ENCODE assay signal across 8 cellular contexts in genomic region chr9:128946544-128946943, GRCh38. TPM values are rescaled to one million over a fixed set of nuclear protein-coding genes. Genes with fewer than 3 reads are reported as not detected.
DNase-seq lines count a peak whose midpoint lies in the region; ATAC-seq and TF ChIP-seq lines count a peak whose summit lies in the region.

No MANE protein-coding gene starts in this region.

- no peak for TF ChIP-seq CTCF in fibroblast of lung (conservative IDR thresholded peaks at IDR 0.05 in 1 of 2, IDR thresholded peaks at IDR 0.05 in 1 of 2; ENCODE audit: low read depth in 1 of 2, low read length in 2 of 2)
- no peak for TF ChIP-seq CTCF in psoas muscle (IDR thresholded peaks at IDR 0.05)

- H3K9me3 ChIP-seq in SK-N-MC (ENCODE audit: low read depth, low read length): no peaks in the 10 kb centered on the region
- H3K9me3 ChIP-seq in fibroblast of lung (ENCODE audit: control insufficient read depth, insufficient read depth, low read depth, low read length): no peaks in the 10 kb centered on the region
- H3K9me3 ChIP-seq in psoas muscle: no peaks in the 10 kb centered on the region

- H3K4me3 ChIP-seq in GM08714 (ENCODE audit: low read length): peak overlapping the region; percentile 65; the same call in 1 of the 2 replicates
- peak overlapping the region; percentile 95 for H3K4me3 ChIP-seq in SK-N-MC
- H3K4me3 ChIP-seq in fibroblast of lung (replicated peaks in 1 of 4; ENCODE audit: control extremely low read depth in 1 of 4, insufficient read depth in 1 of 4, low read depth in 3 of 4, low read length in 4 of 4): peak overlapping the region; percentile 64 to 95 (median 76)
- peak overlapping the region; percentile 99 for H3K4me3 ChIP-seq in psoas muscle

- H3K4me1 ChIP-seq in fibroblast of lung (ENCODE audit: control insufficient read depth, extremely low read depth, insufficient read depth, low read length) (peaks cover 6% of the 10 kb centered on the region), psoas muscle (peaks cover 8% of the 10 kb centered on the region)

- DNase-seq in SK-N-MC (ENCODE audit: low read depth, low spot score) (no peak), fibroblast of lung (ENCODE audit: low read depth in 2 of 2) (no peak), psoas muscle (no peak), NOMO-1 treated with dmso at 0.1 percent for 144 hours (lab: John Stamatoyannopoulos, UW; ENCODE audit: unreplicated experiment) (no peak), 8988T (no peak)

- peak overlapping the region; percentile 94 for H2AFZ ChIP-seq in fibroblast of lung (ENCODE audit: low read length)

- 48 to 67% (median 50%) methylated on average over 9 of the region's 9 CpGs for WGBS in psoas muscle, 3 donors

- intact Hi-C loops in psoas muscle (cut with DNase I): loop anchor here in 1 of 2 donors (5.0 to 10.0 kb wide), 2 partner anchors 81 to 222 kb away; partner anchors contain the start of genes SH3GLB2 and ZDHHC12

- peaks cover 17% of the 10 kb centered on the region for H3K79me2 ChIP-seq in fibroblast of lung (ENCODE audit: control insufficient read depth, insufficient read depth, low read length)

- H3K36me3 ChIP-seq in SK-N-MC (ENCODE audit: insufficient read depth, low read length) (peaks cover 11% of the 10 kb centered on the region), fibroblast of lung (ENCODE audit: control insufficient read depth, insufficient read depth, low read length) (no peaks in the 10 kb centered on the region), psoas muscle (ENCODE audit: insufficient read depth in 1 of 2, low read depth in 1 of 2) (peaks cover 0 to 50% of the 10 kb centered on the region in 2 donors)

- ATAC-seq in psoas muscle (no peak), GM19351 (IDR thresholded peaks at IDR 0.05; ENCODE audit: unreplicated experiment) (no peak), HG02642 (IDR thresholded peaks at IDR 0.05; ENCODE audit: poor library complexity, unreplicated experiment) (no peak)

- H3K9ac ChIP-seq in SK-N-MC (ENCODE audit: insufficient read length) (peak overlapping the region; percentile 93), fibroblast of lung (ENCODE audit: insufficient read depth, low read length) (no peak overlapping the region)

- peak overlapping the region; percentile 89 for H3K4me2 ChIP-seq in fibroblast of lung (ENCODE audit: extremely low read depth, insufficient read depth, low read length)

- H3K27ac ChIP-seq in SK-N-MC (no peak overlapping the region), fibroblast of lung (ENCODE audit: insufficient read depth, low read length) (peak overlapping the region; percentile 96), psoas muscle (peak overlapping the region; percentile 93)

- no peaks in the 10 kb centered on the region for H3K27me3 ChIP-seq in fibroblast of lung (ENCODE audit: control insufficient read depth, insufficient read depth, low read length)
- no peaks in the 10 kb centered on the region for H3K27me3 ChIP-seq in psoas muscle (ENCODE audit: insufficient read depth in 3 of 3, low read length in 2 of 3)

- no peaks in the 10 kb centered on the region for H4K20me1 ChIP-seq in fibroblast of lung (ENCODE audit: control insufficient read depth, extremely low read depth, insufficient read depth, low read length)

RNA-seq across cellular contexts. Expression of gene DOLK, which starts 0.9 kb away (rescaled TPM):
- total RNA-seq in fibroblast of lung (24.9 and 29.9 TPM in 2 replicates), psoas muscle (1 to 10 TPM; 4.5 to 9.0 (median 6.5) TPM)
- polyA plus RNA-seq in fibroblast of lung (31.4 and 37.5 TPM in 2 replicates), psoas muscle (10 to 100 TPM in 2 of 3 donors, 1 to 10 TPM in 1; 6.2 to 14.0 (median 12.2) TPM)
- polyA plus RNA-seq in fibroblast of lung (2012): 23.0 and 29.2 TPM in 2 replicates
- 59.3 and 75.8 TPM in 2 replicates for polyA minus RNA-seq in fibroblast of lung (ENCODE audit: low replicate concordance)

RNA-seq across cellular contexts. Expression of gene NUP188, which starts 1.0 kb away (rescaled TPM):
- total RNA-seq in fibroblast of lung: 28.5 and 31.4 TPM in 2 replicates
- polyA plus RNA-seq in fibroblast of lung: 28.8 and 65.8 TPM in 2 replicates
- polyA plus RNA-seq in fibroblast of lung (2012): 21.2 and 43.4 TPM in 2 replicates
- 221 and 261 TPM in 2 replicates for polyA minus RNA-seq in fibroblast of lung (ENCODE audit: low replicate concordance)
- 10 to 100 TPM; 17.2 to 25.9 (median 25.4) TPM for total RNA-seq in psoas muscle
- 10 to 100 TPM in 2 of 3 donors, 1 to 10 TPM in 1; 9.8 to 28.1 (median 18.6) TPM for polyA plus RNA-seq in psoas muscle

RNA-seq across cellular contexts. Expression of gene PHYHD1, which starts 25.8 kb away (rescaled TPM):
- total RNA-seq in fibroblast of lung (12.3 and 20.0 TPM in 2 replicates), psoas muscle (10 to 100 TPM; 11.0 to 36.6 (median 29.9) TPM)
- polyA plus RNA-seq in fibroblast of lung (9.8 and 17.7 TPM in 2 replicates), psoas muscle (10 to 100 TPM; 16.7 to 45.0 (median 20.0) TPM)
- polyA plus RNA-seq in fibroblast of lung (2012): 11.0 and 19.7 TPM in 2 replicates
- 11.7 and 28.1 TPM in 2 replicates for polyA minus RNA-seq in fibroblast of lung (ENCODE audit: low replicate concordance)
